ENCODE assay signal across 11 cellular contexts in the genomic region with DNA sequence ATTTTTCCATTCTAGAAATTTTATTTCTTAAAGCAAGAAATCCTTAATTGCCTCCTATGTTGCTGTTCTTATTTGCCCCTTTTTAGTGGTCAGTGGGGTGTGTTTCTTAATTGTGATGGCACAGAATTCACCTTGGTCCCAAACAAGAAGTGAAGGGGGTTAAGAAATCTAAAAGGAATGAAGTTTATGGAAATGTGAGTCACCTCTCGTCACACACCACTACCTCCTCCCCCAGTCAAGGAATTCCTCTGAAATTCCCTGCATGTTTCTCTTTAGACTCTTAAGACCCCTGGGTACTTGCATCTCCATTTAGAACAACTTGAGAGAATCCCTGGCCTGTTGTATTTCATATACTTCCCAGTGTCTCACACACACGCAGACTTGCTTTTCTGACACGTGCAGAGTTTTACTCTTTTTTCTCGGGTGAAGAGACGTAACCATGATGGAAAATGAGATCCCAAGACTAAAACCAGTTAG.
A peak's percentile ranks its signal among the peaks of the same experiment; 100 is the strongest.
DNase-seq lines count a peak whose midpoint lies in the region; ATAC-seq and TF ChIP-seq lines count a peak whose summit lies in the region.
"Had no signal": no experiment of that assay in that cellular context is flagged by ENCODE, and none has a peak within 500 bp of the region (broad histone marks: within the 10 kb centered on the region; RNA-seq: fewer than 3 reads in every experiment).

No MANE protein-coding gene starts in this region.

- no peak overlapping the region for H3K4me3 ChIP-seq in AG04449 (ENCODE audit: low read depth, low read length)
- H3K4me3 ChIP-seq in adipocyte (ENCODE audit: low read length), result no peak overlapping the region

- CTCF ChIA-PET in AG04449 (lab: Yijun Ruan, JAX), result interaction anchor here (1.0 to 5.1 kb wide), 2 partner anchors 13 to 17 kb away, joined by 5 to 34 read pairs; no protein-coding TSS in a partner anchor

- POLR2A ChIA-PET in AG04449 (lab: Yijun Ruan, JAX), result interaction anchor here (0.7 kb wide), 1 partner anchor 12 kb away, joined by 3 read pairs; no protein-coding TSS in a partner anchor

- H3K27me3 Mint-ChIP-seq in HFFc6 (ENCODE audit: insufficient read depth), result peaks cover 1% of the 10 kb centered on the region
- H3K27me3 Mint-ChIP-seq: activated naive CD4-positive, alpha-beta T cell treated with anti-CD3 and anti-CD28 coated beads, Interleukin-2, amount 50 U/mL, for 24 hours had no signal

- H3K36me3 ChIP-seq in adipocyte (ENCODE audit: control insufficient read depth, insufficient read depth, low read length, severe bottlenecking), result no peaks in the 10 kb centered on the region

- peaks cover 12% of the 10 kb centered on the region for H3K9me3 ChIP-seq in adipocyte (ENCODE audit: control insufficient read depth, low read length)

- DNase-seq in AG04449 (ENCODE audit: low read depth, low spot score) (peak; percentile 94), HFFc6 (peak; percentile 67), adipocyte (ENCODE audit: low read depth) (peak; percentile 81), iPS-NIHi7 (ENCODE audit: extremely low spot score) (peak; percentile 58), NCI-H1105 treated with DMSO at 0.1 percent for 48 hours (lab: John Stamatoyannopoulos, UW) (no peak), AML-193 (lab: John Stamatoyannopoulos, UW) (no peak)
- DNase-seq: NCI-H510A, occipital lobe had no signal

- H3K27ac Mint-ChIP-seq in HFFc6, result peak overlapping the region; percentile 85
- H3K27ac Mint-ChIP-seq: activated naive CD4-positive, alpha-beta T cell treated with anti-CD3 and anti-CD28 coated beads, Interleukin-2, amount 50 U/mL, for 24 hours had no signal

- no peak overlapping the region for H3K9ac ChIP-seq in adipocyte (ENCODE audit: low read length)

- peaks cover 39% of the 10 kb centered on the region for H3K36me3 Mint-ChIP-seq in HFFc6 (ENCODE audit: low read depth)

- peaks cover 24% of the 10 kb centered on the region for H3K4me1 ChIP-seq in adipocyte (ENCODE audit: control insufficient read depth, insufficient read depth, low read length)

- H3K27me3 ChIP-seq in adipocyte (replicated peaks; ENCODE audit: control insufficient read depth, insufficient read depth, low read length), result no peaks in the 10 kb centered on the region

- peaks cover 22% of the 10 kb centered on the region for H3K9me3 Mint-ChIP-seq in HFFc6

- peak overlapping the region; percentile 67 for H3K4me3 Mint-ChIP-seq in HFFc6
- H3K4me3 Mint-ChIP-seq: activated naive CD4-positive, alpha-beta T cell treated with anti-CD3 and anti-CD28 coated beads, Interleukin-2, amount 50 U/mL, for 24 hours had no signal

- ATAC-seq in HG02981 (IDR thresholded peaks at IDR 0.05; ENCODE audit: unreplicated experiment) (no peak), GM21390 (IDR thresholded peaks at IDR 0.05; ENCODE audit: unreplicated experiment) (no peak)

- no peak for TF ChIP-seq CTCF in AG04449 (IDR thresholded peaks at IDR 0.05; ENCODE audit: insufficient read depth, low read length, missing control alignments)
- TF ChIP-seq CTCF in HFFc6 (IDR thresholded peaks at IDR 0.05), result no peak

- H3K4me1 Mint-ChIP-seq in HFFc6 (ENCODE audit: low read depth), result peaks cover 74% of the 10 kb centered on the region

Comparison
In these comparisons a context has a peak if more than half of its experiments do, and no peak if none do; other contexts are left out.
1. DNase-seq: peak in AG04449 (single experiment), HFFc6 (single experiment), adipocyte (single experiment) and iPS-NIHi7 (single experiment); none in NCI-H1105 treated with DMSO at 0.1 percent for 48 hours (single experiment) and AML-193 (0 of 2).